8 cellular contexts compared by ENCODE assay signal in genomic region chr7:108525327-108525984, GRCh38. TPM values are rescaled to one million over a fixed set of nuclear protein-coding genes. Genes with fewer than 3 reads are reported as not detected.
DNase-seq lines count a peak whose midpoint lies in the region; ATAC-seq and TF ChIP-seq lines count a peak whose summit lies in the region.

No MANE protein-coding gene starts in this region.

- H3K4me3 Mint-ChIP-seq in CD14-positive monocyte: peak overlapping the region; percentile 96 to 99
- H3K4me3 Mint-ChIP-seq in activated CD8-positive, alpha-beta T cell treated with anti-CD3 and anti-CD28 coated beads, Interleukin-2, amount 10 ng/mL, durations not matched to agents 7 days and 5 days: peak overlapping the region; percentile 95

- intact Hi-C loops in CD14-positive monocyte (cut with micrococcal nuclease) (no loop called here), ovary (cut with DNase I) (no loop called here)

- CTCF ChIA-PET in activated CD8-positive, alpha-beta T cell treated with anti-CD3 and anti-CD28 coated beads, Interleukin-2, amount 10 ng/mL, durations not matched to agents 7 days and 5 days (lab: Charles Lee): interaction anchor here (0.7 to 1.6 kb wide), 4 partner anchors 9 to 73 kb away, joined by 4 to 6 read pairs (median 6); partner anchors contain the start of genes DNAJB9 and THAP5

- peaks cover 1 to 4% (median 3%) of the 10 kb centered on the region in 3 donors for H3K27me3 Mint-ChIP-seq in CD14-positive monocyte (ENCODE audit: low read depth in 3 of 3)
- H3K27me3 Mint-ChIP-seq in activated CD8-positive, alpha-beta T cell treated with anti-CD3 and anti-CD28 coated beads, Interleukin-2, amount 10 ng/mL, durations not matched to agents 7 days and 5 days (ENCODE audit: low read depth): peaks cover 2% of the 10 kb centered on the region

- H3K27ac ChIP-seq in ovary: peak overlapping the region; percentile 94 to 98

- TF ChIP-seq CTCF in CD14-positive monocyte (IDR thresholded peaks at IDR 0.05) (no peak), ovary (IDR thresholded peaks at IDR 0.05) (no peak)

- H3K4me3 ChIP-seq in ovary: peak overlapping the region; percentile 57

- peak; percentile 59 for DNase-seq in CD14-positive monocyte (ENCODE audit: low spot score)
- DNase-seq in NCI-H2081 treated with DMSO at 0.1 percent for 48 hours (lab: John Stamatoyannopoulos, UW): peak; percentile 85
- DNase-seq in activated CD8-positive, alpha-beta T cell treated with anti-CD3 and anti-CD28 coated beads, Interleukin-2, amount 10 ng/mL, durations not matched to agents 7 days and 5 days: no peak
- DNase-seq in glomerular visceral epithelial cell (ENCODE audit: extremely low spot score): peak; percentile 81
- DNase-seq in ovary: no peak
- no peak for DNase-seq in HK-2 (ENCODE audit: unreplicated experiment)

- peaks cover 21 to 24% of the 10 kb centered on the region in 2 donors for H3K36me3 Mint-ChIP-seq in CD14-positive monocyte
- H3K36me3 Mint-ChIP-seq in activated CD8-positive, alpha-beta T cell treated with anti-CD3 and anti-CD28 coated beads, Interleukin-2, amount 10 ng/mL, durations not matched to agents 7 days and 5 days (ENCODE audit: low read depth): peaks cover 4% of the 10 kb centered on the region

- no peak for TF ChIP-seq EP300 in ovary (IDR thresholded peaks at IDR 0.05)

- H3K4me1 ChIP-seq in ovary (ENCODE audit: insufficient read depth): peaks cover 4% of the 10 kb centered on the region

- H3K9me3 ChIP-seq in ovary: no peaks in the 10 kb centered on the region

- H3K4me1 Mint-ChIP-seq in CD14-positive monocyte: peaks cover 36% of the 10 kb centered on the region
- H3K4me1 Mint-ChIP-seq in activated CD8-positive, alpha-beta T cell treated with anti-CD3 and anti-CD28 coated beads, Interleukin-2, amount 10 ng/mL, durations not matched to agents 7 days and 5 days (ENCODE audit: low read depth): peaks cover 20% of the 10 kb centered on the region

- TF ChIP-seq POLR2A in ovary (IDR thresholded peaks at IDR 0.05): no peak

- H3K9me3 Mint-ChIP-seq in CD14-positive monocyte: no peaks in the 10 kb centered on the region
- H3K9me3 Mint-ChIP-seq in activated CD8-positive, alpha-beta T cell treated with anti-CD3 and anti-CD28 coated beads, Interleukin-2, amount 10 ng/mL, durations not matched to agents 7 days and 5 days (ENCODE audit: insufficient read depth): no peaks in the 10 kb centered on the region

- H3K36me3 ChIP-seq in ovary: no peaks in the 10 kb centered on the region

- no peaks in the 10 kb centered on the region for H3K27me3 ChIP-seq in ovary

- WGBS in ovary, 3 donors: 0 to 1% (median 0%) methylated on average over 20 to 22 of the region's 22 CpGs

- POLR2A ChIA-PET in activated CD8-positive, alpha-beta T cell treated with anti-CD3 and anti-CD28 coated beads, Interleukin-2, amount 10 ng/mL, durations not matched to agents 7 days and 5 days (lab: Charles Lee): interaction anchor here (1.0 to 4.2 kb wide), 3 partner anchors 24 to 45 kb away, joined by 3 to 55 read pairs (median 3); partner anchors contain the start of genes DNAJB9 and THAP5

- peak; percentile 43 for ATAC-seq in GM18867 (IDR thresholded peaks at IDR 0.05; ENCODE audit: unreplicated experiment)
- ATAC-seq in HG03039 (IDR thresholded peaks at IDR 0.05; ENCODE audit: unreplicated experiment): peak; percentile 48
- peak; percentile 68 for ATAC-seq in activated CD8-positive, alpha-beta T cell treated with anti-CD3 and anti-CD28 coated beads, Interleukin-2, amount 10 ng/mL, durations not matched to agents 7 days and 5 days

- peak overlapping the region; percentile 99 to 100 (median 100) for H3K27ac Mint-ChIP-seq in CD14-positive monocyte
- peak overlapping the region; percentile 98 for H3K27ac Mint-ChIP-seq in activated CD8-positive, alpha-beta T cell treated with anti-CD3 and anti-CD28 coated beads, Interleukin-2, amount 10 ng/mL, durations not matched to agents 7 days and 5 days

RNA-seq across cellular contexts. Expression of gene PNPLA8, which starts 0.5 kb away (rescaled TPM):
- 10 to 100 TPM; 55.5 to 80.0 TPM for polyA plus RNA-seq in CD14-positive monocyte
- 10 to 100 TPM; 13.0 to 13.6 TPM for total RNA-seq in activated CD8-positive, alpha-beta T cell treated with anti-CD3 and anti-CD28 coated beads, Interleukin-2, amount 10 ng/mL, durations not matched to agents 7 days and 5 days
- total RNA-seq in ovary: 10 to 100 TPM; 21.2 to 39.7 (median 26.2) TPM
- polyA plus RNA-seq in ovary: 10 to 100 TPM; 16.8 to 18.1 TPM

RNA-seq across cellular contexts. Expression of gene THAP5, which starts 44.0 kb away (rescaled TPM):
- polyA plus RNA-seq in CD14-positive monocyte (10 to 100 TPM in 1 of 2 donors, 1 to 10 TPM in 1; 9.9 to 10.7 TPM), ovary (10 to 100 TPM; 17.0 to 20.5 TPM)
- total RNA-seq in activated CD8-positive, alpha-beta T cell treated with anti-CD3 and anti-CD28 coated beads, Interleukin-2, amount 10 ng/mL, durations not matched to agents 7 days and 5 days: 10 to 100 TPM; 26.7 to 29.4 TPM
- 10 to 100 TPM; 18.2 to 44.5 (median 37.5) TPM for total RNA-seq in ovary

RNA-seq across cellular contexts. Expression of gene DNAJB9, which starts 44.2 kb away (rescaled TPM):
- polyA plus RNA-seq in CD14-positive monocyte (10 to 100 TPM; 18.4 to 20.7 TPM), ovary (10 to 100 TPM; 21.7 to 23.7 TPM)
- 1 to 10 TPM; 9.4 to 9.6 TPM for total RNA-seq in activated CD8-positive, alpha-beta T cell treated with anti-CD3 and anti-CD28 coated beads, Interleukin-2, amount 10 ng/mL, durations not matched to agents 7 days and 5 days
- 10 to 100 TPM; 17.5 to 44.2 (median 26.5) TPM for total RNA-seq in ovary

Comparison
In these comparisons a context has a peak if more than half of its experiments do, and no peak if none do; other contexts are left out.
1. DNase-seq: peak in CD14-positive monocyte (single experiment), NCI-H2081 treated with DMSO at 0.1 percent for 48 hours (single experiment) and glomerular visceral epithelial cell (single experiment); none in activated CD8-positive, alpha-beta T cell treated with anti-CD3 and anti-CD28 coated beads, Interleukin-2, amount 10 ng/mL, durations not matched to agents 7 days and 5 days (single experiment), ovary (0 of 5) and HK-2 (single experiment).
2. Peak in every context shown above with its lines, with median percentiles within 50 percentile points of each other: ATAC-seq.